Comparison of ENCODE assay signal across 20 cellular contexts in the genomic region with DNA sequence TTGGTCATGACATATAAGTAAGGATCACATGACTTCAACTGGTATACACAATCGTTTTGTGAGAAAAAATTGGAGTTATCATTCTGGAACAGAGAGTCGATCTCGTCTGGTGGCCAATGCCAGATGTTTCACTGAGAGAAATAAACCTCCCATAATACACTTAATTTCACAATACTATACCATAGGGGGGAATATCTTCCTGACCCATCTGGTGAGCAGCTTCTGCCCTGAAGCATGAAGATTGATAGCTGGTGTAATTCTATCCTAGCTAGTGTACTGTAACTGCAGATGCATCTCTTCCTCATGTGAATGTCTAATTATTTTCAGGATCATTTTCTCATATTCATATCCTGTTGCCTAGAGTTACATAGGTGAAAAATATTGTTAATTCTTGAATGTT. TPM values are rescaled to one million over a fixed set of nuclear protein-coding genes. Genes with fewer than 3 reads are reported as not detected.
"Had no signal": no experiment of that assay in that cellular context is flagged by ENCODE, and none has a peak within 500 bp of the region (broad histone marks: within the 10 kb centered on the region; RNA-seq: fewer than 3 reads in every experiment).

No MANE protein-coding gene starts in this region.

- DNase-seq: activated CD4-positive, alpha-beta T cell treated with anti-CD3 and anti-CD28 coated beads, Interleukin-2, amount 50 U/mL, for 1 hour; activated naive CD8-positive, alpha-beta T cell treated with anti-CD3 and anti-CD28 coated beads, Interleukin-2, amount 10 ng/mL, durations not matched to agents 7 days and 5 days; brain microvascular endothelial cell; cortex of kidney; effector CD8-positive, alpha-beta T cell; foreskin fibroblast; glutamatergic neuron; hypothalamus; kidney; left ventricle myocardium superior; natural killer cell; sigmoid colon; stimulated activated CD4-positive, alpha-beta T cell treated with anti-CD3 and anti-CD28 coated beads, Interleukin-1b, Interleukin-23, amount 100 ng/mL, for 48 hours; thyroid gland had no signal

- H3K4me1 ChIP-seq: parathyroid adenoma, sigmoid colon, thyroid gland had no signal

- H3K27me3 ChIP-seq: brain microvascular endothelial cell, neutrophil, sigmoid colon, thyroid gland had no signal

- H3K27ac ChIP-seq: brain microvascular endothelial cell, neutrophil, parathyroid adenoma, sigmoid colon, thyroid gland had no signal

- ATAC-seq: left ventricle myocardium superior; natural killer cell; stimulated activated effector memory CD8-positive, alpha-beta T cell treated with anti-CD3 and anti-CD28 coated beads, Interleukin-12 subunit alpha, Interleukin-12 subunit beta, amount 100 ng/mL, for 72 hours had no signal

RNA-seq across cellular contexts. Expression of gene CDH7, which starts 15.6 kb away (rescaled TPM):
- total RNA-seq: activated CD8-positive, alpha-beta memory T cell treated with anti-CD3 and anti-CD28 coated beads for 36 hours; activated naive CD8-positive, alpha-beta T cell treated with anti-CD3 and anti-CD28 coated beads, Interleukin-2, amount 10 ng/mL, durations not matched to agents 7 days and 5 days; activated T-helper 1 cell treated with anti-CD3 and anti-CD28 coated beads, Interleukin-12 subunit alpha, Interleukin-12 subunit beta, Interleukin-2, Interleukin-4 antibody, amounts not matched to agents 30 ng/mL and 10 ng/mL and 1 ng/mL, durations not matched to agents 14 hours and 24 hours and 36 hours; endothelial cell of umbilical vein; kidney; natural killer cell; sigmoid colon; thyroid gland had no signal
- polyA plus RNA-seq: endothelial cell of umbilical vein had no signal
